ENCODE assay signal across 1 cellular context in genomic region chr2:85327757-85328617, GRCh38.
TF ChIP-seq lines count a peak whose summit lies in the region.

Gene TGOLN2, minus strand, starts transcription at chr2:85327989. Its CDS starts 27 bp downstream, at chr2:85327962.

TF ChIP-seq in HepG2, 621 proteins besides CTCF, POLR2A, EP300 and RAD21 (continued from another document and continues in another):
- TF ChIP-seq ZNF775 (CRISPR knock-in tag; IDR thresholded peaks at IDR 0.05; ENCODE audit: borderline replicate concordance) (0 out of 2 replicates have a peak, but pooled peaks have one; percentile 24), TP53 (CRISPR knock-in tag; conservative IDR thresholded peaks at IDR 0.05) (peak; percentile 92), BHLHE40 (IDR thresholded peaks at IDR 0.05; ENCODE audit: low read length) (no peak), PLRG1 (conservative IDR thresholded peaks at IDR 0.05) (no peak), SP5 (CRISPR knock-in tag; IDR thresholded peaks at IDR 0.05; ENCODE audit: borderline replicate concordance, low read depth) (peak; percentile 97), ZNF296 (CRISPR knock-in tag; conservative IDR thresholded peaks at IDR 0.05) (peak; percentile 96), GMEB2 (CRISPR knock-in tag; IDR thresholded peaks at IDR 0.05; ENCODE audit: low read depth) (no peak), MNT (IDR thresholded peaks at IDR 0.05) (no peak), ZBTB8A (CRISPR knock-in tag; IDR thresholded peaks at IDR 0.05; ENCODE audit: borderline replicate concordance, low read depth) (no peak), ZNF672 (CRISPR knock-in tag; IDR thresholded peaks at IDR 0.05) (no peak), GFI1 (CRISPR knock-in tag; IDR thresholded peaks at IDR 0.05; ENCODE audit: borderline replicate concordance) (peak; percentile 70; the same call in 1 of the 2 replicates), MYC (CRISPR knock-in tag; IDR thresholded peaks at IDR 0.05; ENCODE audit: borderline replicate concordance) (peak; percentile 91), NPAS2 (CRISPR knock-in tag; IDR thresholded peaks at IDR 0.05; ENCODE audit: borderline replicate concordance) (no peak), TEAD2 (CRISPR knock-in tag; IDR thresholded peaks at IDR 0.05) (peak; percentile 92), ATF3 (CRISPR knock-in tag; IDR thresholded peaks at IDR 0.05) (peak; percentile 71; the same call in 1 of the 2 replicates), XBP1 (CRISPR knock-in tag; IDR thresholded peaks at IDR 0.05) (peak; percentile 88), ZNF367 (CRISPR knock-in tag; IDR thresholded peaks at IDR 0.05; ENCODE audit: borderline replicate concordance) (no peak; the same call in 1 of the 2 replicates), ZNF543 (CRISPR knock-in tag; IDR thresholded peaks at IDR 0.05) (peak; percentile 99), ZNF639 (CRISPR knock-in tag; conservative IDR thresholded peaks at IDR 0.05) (peak; percentile 76), NFE2L2 (IDR thresholded peaks at IDR 0.05; ENCODE audit: low read length) (no peak), NR2C2 (CRISPR knock-in tag; IDR thresholded peaks at IDR 0.05; ENCODE audit: borderline replicate concordance) (peak; percentile 80), FOXC1 (CRISPR knock-in tag; IDR thresholded peaks at IDR 0.05; ENCODE audit: borderline replicate concordance) (peak; percentile 94), ZFY (CRISPR knock-in tag; IDR thresholded peaks at IDR 0.05) (peak; percentile 87), HDAC1 (CRISPR knock-in tag; IDR thresholded peaks at IDR 0.05) (peak; percentile 84), ZNF350 (CRISPR knock-in tag; IDR thresholded peaks at IDR 0.05; ENCODE audit: borderline replicate concordance, low read depth) (peak; percentile 98), ZNF691 (CRISPR knock-in tag; IDR thresholded peaks at IDR 0.05; ENCODE audit: borderline replicate concordance, low read depth) (peak; percentile 94), BATF2 (CRISPR knock-in tag; IDR thresholded peaks at IDR 0.05) (peak; percentile 85), ZNF547 (CRISPR knock-in tag; IDR thresholded peaks at IDR 0.05) (peak; percentile 76), ZNF660 (CRISPR knock-in tag; IDR thresholded peaks at IDR 0.05; ENCODE audit: borderline replicate concordance, low read depth) (peak; percentile 82), HHEX (CRISPR knock-in tag; IDR thresholded peaks at IDR 0.05) (no peak), ZNF441 (CRISPR knock-in tag; IDR thresholded peaks at IDR 0.05; ENCODE audit: borderline replicate concordance) (peak; percentile 83), ELK4 (CRISPR knock-in tag; IDR thresholded peaks at IDR 0.05; ENCODE audit: borderline replicate concordance) (peak; percentile 89; the same call in 1 of the 2 replicates), ZFP41 (CRISPR knock-in tag; IDR thresholded peaks at IDR 0.05; ENCODE audit: borderline replicate concordance) (peak; percentile 91; the same call in 1 of the 2 replicates), DBP (CRISPR knock-in tag; IDR thresholded peaks at IDR 0.05; ENCODE audit: not compliant biosample characterization) (peak; percentile 95), ZNF615 (CRISPR knock-in tag; IDR thresholded peaks at IDR 0.05; ENCODE audit: borderline replicate concordance) (no peak; the same call in 1 of the 2 replicates), NFYB (CRISPR knock-in tag; IDR thresholded peaks at IDR 0.05) (peak; percentile 38), HIC2 (CRISPR knock-in tag; IDR thresholded peaks at IDR 0.05; ENCODE audit: low read depth) (peak; percentile 38; the same call in 1 of the 2 replicates), RFX5 (IDR thresholded peaks at IDR 0.05; ENCODE audit: low read depth, low read length) (no peak; the same call in 1 of the 2 replicates), GRHL1 (CRISPR knock-in tag; conservative IDR thresholded peaks at IDR 0.05) (no peak), HMGXB4 (CRISPR knock-in tag; IDR thresholded peaks at IDR 0.05; ENCODE audit: borderline replicate concordance in 1 of 2, low read depth in 1 of 2) (peak; percentile 90 to 92), ZNF652 (CRISPR knock-in tag; IDR thresholded peaks at IDR 0.05; ENCODE audit: borderline replicate concordance, low read depth) (no peak), ZNF629 (CRISPR knock-in tag; conservative IDR thresholded peaks at IDR 0.05) (peak; percentile 60), TOE1 (CRISPR knock-in tag; IDR thresholded peaks at IDR 0.05) (no peak; the same call in 1 of the 2 replicates), SNAPC2 (CRISPR knock-in tag; IDR thresholded peaks at IDR 0.05) (peak; percentile 91), ZNF576 (CRISPR knock-in tag; IDR thresholded peaks at IDR 0.05) (peak; percentile 68; the same call in 1 of the 2 replicates), HNRNPLL (IDR thresholded peaks at IDR 0.05; ENCODE audit: low read depth, low read length, poor library complexity, severe bottlenecking) (peak; percentile 75)
